ENCODE assay signal across 1 cellular context in the genomic region with DNA sequence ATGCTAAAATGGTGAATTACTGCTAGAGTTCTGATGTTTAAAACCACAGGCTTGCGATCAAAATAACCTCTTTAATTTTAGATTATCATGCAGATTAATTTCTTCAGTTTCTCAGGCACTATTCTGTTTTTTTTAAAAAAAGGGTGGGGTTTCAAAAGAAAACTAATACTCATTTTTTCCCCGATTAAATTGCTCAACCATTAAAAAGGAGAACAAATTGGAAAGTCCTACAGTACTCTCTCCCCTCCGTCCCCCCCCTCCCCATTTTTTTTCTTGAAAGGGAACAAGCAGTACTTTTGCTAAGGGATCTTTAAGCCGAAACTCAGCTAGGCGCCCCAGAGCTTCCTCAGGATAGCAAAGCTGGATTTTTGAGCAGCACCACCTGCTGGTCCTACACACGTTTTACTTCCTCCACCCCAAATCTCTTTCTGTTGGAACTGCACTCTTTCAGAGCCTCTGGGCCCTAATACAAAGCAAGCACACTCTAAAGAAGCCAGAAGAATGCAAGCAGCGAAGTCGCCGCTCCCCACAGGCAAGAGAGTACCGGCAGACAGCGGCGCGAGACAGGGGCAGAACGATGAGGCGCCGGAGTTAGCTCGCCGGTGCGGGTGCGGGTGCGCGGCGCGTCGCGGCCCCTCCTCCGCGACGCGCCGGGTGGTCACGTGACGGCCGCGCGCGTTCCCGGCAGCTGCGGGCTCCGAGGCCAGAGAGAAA.
TF ChIP-seq lines count a peak whose summit lies in the region.

A gene with protein sequence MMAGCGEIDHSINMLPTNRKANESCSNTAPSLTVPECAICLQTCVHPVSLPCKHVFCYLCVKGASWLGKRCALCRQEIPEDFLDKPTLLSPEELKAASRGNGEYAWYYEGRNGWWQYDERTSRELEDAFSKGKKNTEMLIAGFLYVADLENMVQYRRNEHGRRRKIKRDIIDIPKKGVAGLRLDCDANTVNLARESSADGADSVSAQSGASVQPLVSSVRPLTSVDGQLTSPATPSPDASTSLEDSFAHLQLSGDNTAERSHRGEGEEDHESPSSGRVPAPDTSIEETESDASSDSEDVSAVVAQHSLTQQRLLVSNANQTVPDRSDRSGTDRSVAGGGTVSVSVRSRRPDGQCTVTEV (plus strand): TSS at position 687 of the 714 bp plus-strand sequence. CDS start 13,475 bp downstream, outside the sequence.

TF ChIP-seq in HCT116, 20 proteins besides CTCF, POLR2A, EP300 and RAD21 (continued from another document):
- TF ChIP-seq, protein P1, sequence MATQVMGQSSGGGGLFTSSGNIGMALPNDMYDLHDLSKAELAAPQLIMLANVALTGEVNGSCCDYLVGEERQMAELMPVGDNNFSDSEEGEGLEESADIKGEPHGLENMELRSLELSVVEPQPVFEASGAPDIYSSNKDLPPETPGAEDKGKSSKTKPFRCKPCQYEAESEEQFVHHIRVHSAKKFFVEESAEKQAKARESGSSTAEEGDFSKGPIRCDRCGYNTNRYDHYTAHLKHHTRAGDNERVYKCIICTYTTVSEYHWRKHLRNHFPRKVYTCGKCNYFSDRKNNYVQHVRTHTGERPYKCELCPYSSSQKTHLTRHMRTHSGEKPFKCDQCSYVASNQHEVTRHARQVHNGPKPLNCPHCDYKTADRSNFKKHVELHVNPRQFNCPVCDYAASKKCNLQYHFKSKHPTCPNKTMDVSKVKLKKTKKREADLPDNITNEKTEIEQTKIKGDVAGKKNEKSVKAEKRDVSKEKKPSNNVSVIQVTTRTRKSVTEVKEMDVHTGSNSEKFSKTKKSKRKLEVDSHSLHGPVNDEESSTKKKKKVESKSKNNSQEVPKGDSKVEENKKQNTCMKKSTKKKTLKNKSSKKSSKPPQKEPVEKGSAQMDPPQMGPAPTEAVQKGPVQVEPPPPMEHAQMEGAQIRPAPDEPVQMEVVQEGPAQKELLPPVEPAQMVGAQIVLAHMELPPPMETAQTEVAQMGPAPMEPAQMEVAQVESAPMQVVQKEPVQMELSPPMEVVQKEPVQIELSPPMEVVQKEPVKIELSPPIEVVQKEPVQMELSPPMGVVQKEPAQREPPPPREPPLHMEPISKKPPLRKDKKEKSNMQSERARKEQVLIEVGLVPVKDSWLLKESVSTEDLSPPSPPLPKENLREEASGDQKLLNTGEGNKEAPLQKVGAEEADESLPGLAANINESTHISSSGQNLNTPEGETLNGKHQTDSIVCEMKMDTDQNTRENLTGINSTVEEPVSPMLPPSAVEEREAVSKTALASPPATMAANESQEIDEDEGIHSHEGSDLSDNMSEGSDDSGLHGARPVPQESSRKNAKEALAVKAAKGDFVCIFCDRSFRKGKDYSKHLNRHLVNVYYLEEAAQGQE (IDR thresholded peaks at IDR 0.05; ENCODE audit: low read depth), result no peak
- TF ChIP-seq YY1 (IDR thresholded peaks at IDR 0.05; ENCODE audit: extremely low read depth, insufficient replicate concordance, low read depth, low read length), result peak; percentile 20
- no peak for TF ChIP-seq ZNF274 (IDR thresholded peaks at IDR 0.05; ENCODE audit: low read depth, low read length)
- no peak for TF ChIP-seq SRF (IDR thresholded peaks at IDR 0.05; ENCODE audit: low read depth)
- TF ChIP-seq EZH2 (IDR thresholded peaks at IDR 0.05), result no peak
- TF ChIP-seq TCF7L2 (IDR thresholded peaks at IDR 0.05; ENCODE audit: borderline replicate concordance, extremely low read depth, insufficient read depth, insufficient read length), result peak; percentile 14
- TF ChIP-seq POLR2AphosphoS5 (IDR thresholded peaks at IDR 0.05; ENCODE audit: low read depth, low read length), result no peak; the same call in 1 of the 2 replicates
- TF ChIP-seq, protein P2, sequence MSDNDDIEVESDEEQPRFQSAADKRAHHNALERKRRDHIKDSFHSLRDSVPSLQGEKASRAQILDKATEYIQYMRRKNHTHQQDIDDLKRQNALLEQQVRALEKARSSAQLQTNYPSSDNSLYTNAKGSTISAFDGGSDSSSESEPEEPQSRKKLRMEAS (IDR thresholded peaks at IDR 0.05), result peak; percentile 60
- no peak for TF ChIP-seq ZFX (IDR thresholded peaks at IDR 0.05)
- no peak for TF ChIP-seq FOSL1 (IDR thresholded peaks at IDR 0.05; ENCODE audit: low read depth)
- TF ChIP-seq JUND (IDR thresholded peaks at IDR 0.05), result no peak
- TF ChIP-seq CBX3 (IDR thresholded peaks at IDR 0.05; ENCODE audit: low read depth), result 0 out of 2 replicates have a peak, but pooled peaks have one; percentile 32
- TF ChIP-seq, protein P3, sequence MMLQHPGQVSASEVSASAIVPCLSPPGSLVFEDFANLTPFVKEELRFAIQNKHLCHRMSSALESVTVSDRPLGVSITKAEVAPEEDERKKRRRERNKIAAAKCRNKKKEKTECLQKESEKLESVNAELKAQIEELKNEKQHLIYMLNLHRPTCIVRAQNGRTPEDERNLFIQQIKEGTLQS (IDR thresholded peaks at IDR 0.05), result no peak
- peak; percentile 5; the same call in 1 of the 2 replicates for TF ChIP-seq SIN3A (IDR thresholded peaks at IDR 0.05; ENCODE audit: low read depth)
- TF ChIP-seq, protein P4, sequence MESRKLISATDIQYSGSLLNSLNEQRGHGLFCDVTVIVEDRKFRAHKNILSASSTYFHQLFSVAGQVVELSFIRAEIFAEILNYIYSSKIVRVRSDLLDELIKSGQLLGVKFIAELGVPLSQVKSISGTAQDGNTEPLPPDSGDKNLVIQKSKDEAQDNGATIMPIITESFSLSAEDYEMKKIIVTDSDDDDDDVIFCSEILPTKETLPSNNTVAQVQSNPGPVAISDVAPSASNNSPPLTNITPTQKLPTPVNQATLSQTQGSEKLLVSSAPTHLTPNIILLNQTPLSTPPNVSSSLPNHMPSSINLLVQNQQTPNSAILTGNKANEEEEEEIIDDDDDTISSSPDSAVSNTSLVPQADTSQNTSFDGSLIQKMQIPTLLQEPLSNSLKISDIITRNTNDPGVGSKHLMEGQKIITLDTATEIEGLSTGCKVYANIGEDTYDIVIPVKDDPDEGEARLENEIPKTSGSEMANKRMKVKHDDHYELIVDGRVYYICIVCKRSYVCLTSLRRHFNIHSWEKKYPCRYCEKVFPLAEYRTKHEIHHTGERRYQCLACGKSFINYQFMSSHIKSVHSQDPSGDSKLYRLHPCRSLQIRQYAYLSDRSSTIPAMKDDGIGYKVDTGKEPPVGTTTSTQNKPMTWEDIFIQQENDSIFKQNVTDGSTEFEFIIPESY (IDR thresholded peaks at IDR 0.05; ENCODE audit: extremely low read depth, insufficient replicate concordance, low read length), result no peak
- TF ChIP-seq ELF1 (IDR thresholded peaks at IDR 0.05; ENCODE audit: borderline replicate concordance, low read depth), result peak; percentile 13; the same call in 1 of the 2 replicates
- no peak for TF ChIP-seq EGR1 (IDR thresholded peaks at IDR 0.05; ENCODE audit: low read depth)
